1 cellular context compared by ENCODE assay signal in the genomic region with DNA sequence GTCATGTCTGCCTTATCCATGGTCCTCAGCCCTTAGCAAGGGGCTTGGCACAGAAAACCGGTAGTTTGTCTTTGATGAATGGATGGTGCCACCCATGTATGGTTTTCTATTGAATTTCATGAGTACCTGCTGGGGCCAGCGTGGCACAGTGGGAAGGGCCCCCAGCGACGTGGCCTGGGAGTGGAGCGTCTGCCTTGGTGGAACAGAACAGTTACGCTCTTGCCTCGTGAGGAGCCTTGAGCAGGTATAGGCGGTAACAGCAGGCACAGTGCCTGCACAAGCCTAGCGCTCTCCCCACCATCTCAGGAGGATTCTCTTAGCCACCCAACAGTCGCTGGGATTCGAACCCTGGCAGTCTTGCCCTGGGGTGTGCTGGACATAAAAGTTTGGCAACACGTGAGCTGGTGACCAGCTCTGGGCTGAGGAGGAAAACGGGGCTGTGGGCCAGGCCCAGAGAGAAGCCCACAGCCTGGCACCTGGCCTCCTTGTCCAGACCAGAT.
TF ChIP-seq lines count a peak whose summit lies in the region.

No MANE protein-coding gene starts in this region.

TF ChIP-seq in HepG2, 621 proteins besides CTCF, POLR2A, EP300 and RAD21:
- TF ChIP-seq YEATS4 (CRISPR knock-in tag; IDR thresholded peaks at IDR 0.05; ENCODE audit: borderline replicate concordance) (no peak), CENPX (CRISPR knock-in tag; IDR thresholded peaks at IDR 0.05) (no peak), ZNF83 (CRISPR knock-in tag; IDR thresholded peaks at IDR 0.05; ENCODE audit: borderline replicate concordance) (no peak), ATAD3A (CRISPR knock-in tag; IDR thresholded peaks at IDR 0.05) (no peak), KDM1A (CRISPR knock-in tag; IDR thresholded peaks at IDR 0.05) (no peak), SALL2 (CRISPR knock-in tag; IDR thresholded peaks at IDR 0.05) (no peak), SETDB1 (CRISPR knock-in tag; IDR thresholded peaks at IDR 0.05; ENCODE audit: borderline replicate concordance) (no peak)
- TF ChIP-seq, protein P1, sequence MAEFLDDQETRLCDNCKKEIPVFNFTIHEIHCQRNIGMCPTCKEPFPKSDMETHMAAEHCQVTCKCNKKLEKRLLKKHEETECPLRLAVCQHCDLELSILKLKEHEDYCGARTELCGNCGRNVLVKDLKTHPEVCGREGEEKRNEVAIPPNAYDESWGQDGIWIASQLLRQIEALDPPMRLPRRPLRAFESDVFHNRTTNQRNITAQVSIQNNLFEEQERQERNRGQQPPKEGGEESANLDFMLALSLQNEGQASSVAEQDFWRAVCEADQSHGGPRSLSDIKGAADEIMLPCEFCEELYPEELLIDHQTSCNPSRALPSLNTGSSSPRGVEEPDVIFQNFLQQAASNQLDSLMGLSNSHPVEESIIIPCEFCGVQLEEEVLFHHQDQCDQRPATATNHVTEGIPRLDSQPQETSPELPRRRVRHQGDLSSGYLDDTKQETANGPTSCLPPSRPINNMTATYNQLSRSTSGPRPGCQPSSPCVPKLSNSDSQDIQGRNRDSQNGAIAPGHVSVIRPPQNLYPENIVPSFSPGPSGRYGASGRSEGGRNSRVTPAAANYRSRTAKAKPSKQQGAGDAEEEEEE (CRISPR knock-in tag; IDR thresholded peaks at IDR 0.05; ENCODE audit: borderline replicate concordance), result no peak
- TF ChIP-seq, protein P2, sequence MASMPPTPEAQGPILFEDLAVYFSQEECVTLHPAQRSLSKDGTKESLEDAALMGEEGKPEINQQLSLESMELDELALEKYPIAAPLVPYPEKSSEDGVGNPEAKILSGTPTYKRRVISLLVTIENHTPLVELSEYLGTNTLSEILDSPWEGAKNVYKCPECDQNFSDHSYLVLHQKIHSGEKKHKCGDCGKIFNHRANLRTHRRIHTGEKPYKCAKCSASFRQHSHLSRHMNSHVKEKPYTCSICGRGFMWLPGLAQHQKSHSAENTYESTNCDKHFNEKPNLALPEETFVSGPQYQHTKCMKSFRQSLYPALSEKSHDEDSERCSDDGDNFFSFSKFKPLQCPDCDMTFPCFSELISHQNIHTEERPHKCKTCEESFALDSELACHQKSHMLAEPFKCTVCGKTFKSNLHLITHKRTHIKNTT (CRISPR knock-in tag; IDR thresholded peaks at IDR 0.05), result no peak
TF ChIP-seq in HepG2: peak in this region for 0.
